1 cellular context compared by ENCODE assay signal in genomic region chr3:133881492-133881891, GRCh38.
TF ChIP-seq lines count a peak whose summit lies in the region.

No MANE protein-coding gene starts in this region.

TF ChIP-seq in GM12878, 131 proteins besides CTCF, POLR2A, EP300 and RAD21:
- TF ChIP-seq SREBF1 (IDR thresholded peaks at IDR 0.05; ENCODE audit: low read length) (no peak), YY1 (IDR thresholded peaks at IDR 0.05; ENCODE audit: low read depth, low read length) (no peak), MYC (IDR thresholded peaks at IDR 0.05; ENCODE audit: insufficient read depth, insufficient read length, insufficient replicate concordance, low read length, severe bottlenecking) (no peak), STAT1 (conservative IDR thresholded peaks at IDR 0.05) (no peak), BCLAF1 (IDR thresholded peaks at IDR 0.05) (no peak), MEF2B (IDR thresholded peaks at IDR 0.05; ENCODE audit: partially characterized antibody, poor library complexity, severe bottlenecking) (no peak), CEBPB (IDR thresholded peaks at IDR 0.05; ENCODE audit: borderline replicate concordance in 1 of 2, low read depth in 2 of 2, low read length in 2 of 2) (no peak), BMI1 (IDR thresholded peaks at IDR 0.05; ENCODE audit: borderline replicate concordance) (no peak), ZNF622 (IDR thresholded peaks at IDR 0.05) (no peak), CBX3 (IDR thresholded peaks at IDR 0.05; ENCODE audit: borderline replicate concordance, low read depth) (no peak), IKZF1 (conservative IDR thresholded peaks at IDR 0.05) (no peak), RFX5 (IDR thresholded peaks at IDR 0.05; ENCODE audit: low read depth, low read length) (no peak), RCOR1 (conservative IDR thresholded peaks at IDR 0.05; ENCODE audit: low read depth, low read length) (no peak), SIX5 (IDR thresholded peaks at IDR 0.05; ENCODE audit: low read depth, low read length, severe bottlenecking) (no peak), IRF4 (IDR thresholded peaks at IDR 0.05; ENCODE audit: low read depth, low read length) (no peak)
TF ChIP-seq in GM12878: peak in this region for 0.
